In the genomic region with DNA sequence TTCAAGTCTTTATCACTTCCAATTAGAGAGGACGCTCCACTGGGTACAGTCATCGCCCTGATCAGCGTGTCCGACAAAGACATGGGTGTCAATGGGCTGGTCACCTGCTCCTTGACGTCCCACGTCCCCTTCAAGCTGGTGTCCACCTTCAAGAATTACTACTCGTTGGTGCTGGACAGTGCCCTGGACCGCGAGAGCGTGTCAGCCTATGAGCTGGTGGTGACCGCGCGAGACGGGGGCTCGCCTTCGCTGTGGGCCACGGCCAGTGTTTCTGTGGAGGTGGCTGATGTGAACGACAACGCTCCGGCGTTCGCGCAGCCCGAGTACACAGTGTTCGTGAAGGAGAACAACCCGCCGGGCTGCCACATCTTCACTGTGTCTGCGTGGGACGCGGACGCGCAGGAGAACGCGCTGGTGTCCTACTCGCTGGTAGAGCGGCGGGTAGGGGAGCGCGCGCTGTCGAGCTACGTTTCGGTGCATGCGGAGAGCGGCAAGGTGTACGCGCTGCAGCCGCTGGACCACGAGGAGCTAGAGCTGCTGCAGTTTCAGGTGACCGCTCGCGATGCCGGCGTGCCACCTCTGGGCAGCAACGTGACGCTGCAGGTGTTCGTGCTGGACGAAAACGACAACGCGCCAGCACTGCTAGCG, we compare ENCODE assay signal across 10 cellular contexts. TPM values are rescaled to one million over a fixed set of nuclear protein-coding genes. Genes with fewer than 3 reads are reported as not detected.
DNase-seq lines count a peak whose midpoint lies in the region; TF ChIP-seq lines count a peak whose summit lies in the region.
"Not testable (repeated sequence)": the region's sequence is repeated elsewhere in the genome, so short reads cannot be mapped to it uniquely, and the experiment has no call there.
"Had no signal": no experiment of that assay in that cellular context is flagged by ENCODE, and none has a peak within 500 bp of the region (broad histone marks: within the 10 kb centered on the region; RNA-seq: fewer than 3 reads in every experiment).

No MANE protein-coding gene starts in this region.

- H3K27me3 ChIP-seq in H9 (ENCODE audit: insufficient read depth, low read length); iPS-18a (ENCODE audit: control insufficient read depth, insufficient read depth, low read length); neural progenitor cell: not testable (repeated sequence)

- not testable (repeated sequence) for H3K18ac ChIP-seq in H9 (ENCODE audit: insufficient read length, low read depth, low read length)

- H3K56ac ChIP-seq in H9 (ENCODE audit: insufficient read length, low read depth, low read length), result not testable (repeated sequence)

- H4K8ac ChIP-seq in H9 (replicated peaks; ENCODE audit: insufficient read length, low read depth, low read length), result not testable (repeated sequence)

- H3K27ac Mint-ChIP-seq in H9; chondrocyte (ENCODE audit: unreplicated experiment); glutamatergic neuron (ENCODE audit: unreplicated experiment); nephron; neural progenitor cell; type B pancreatic cell: not testable (repeated sequence)

- H2AK5ac ChIP-seq in H9 (ENCODE audit: insufficient read length, low read length), result not testable (repeated sequence)

- H3K79me1 ChIP-seq in H9 (ENCODE audit: insufficient read depth, low read depth, low read length, poor library complexity, severe bottlenecking), result not testable (repeated sequence)

- H3K9ac ChIP-seq in H9 (ENCODE audit: extremely low read depth, insufficient read length, low read length); iPS-18a (ENCODE audit: low read length); neural progenitor cell: not testable (repeated sequence)

- H4K20me1 ChIP-seq in H9 (ENCODE audit: control insufficient read depth, insufficient read depth, insufficient read length); neural progenitor cell (ENCODE audit: low read depth): not testable (repeated sequence)

- not testable (repeated sequence) for H3K9me3 ChIP-seq in H9 (ENCODE audit: control insufficient read depth, low read depth, low read length); iPS-18a (ENCODE audit: control insufficient read depth, low read depth, low read length); neural progenitor cell (ENCODE audit: low read depth)

- not testable (repeated sequence) for H2BK12ac ChIP-seq in H9 (ENCODE audit: insufficient read length, low read depth, low read length)

- H3K4me3 ChIP-seq in iPS-18a (ENCODE audit: low read length), result peak overlapping the region; percentile 95
- not testable (repeated sequence) for H3K4me3 ChIP-seq in neural progenitor cell

- not testable (repeated sequence) for TF ChIP-seq CTCF in H9 (conservative IDR thresholded peaks at IDR 0.05); chondrocyte (IDR thresholded peaks at IDR 0.05); glutamatergic neuron (IDR thresholded peaks at IDR 0.05; ENCODE audit: partially characterized antibody, unreplicated experiment); nephron (IDR thresholded peaks at IDR 0.05; ENCODE audit: unreplicated experiment in 3 of 3); neural progenitor cell (IDR thresholded peaks at IDR 0.05); type B pancreatic cell (conservative IDR thresholded peaks at IDR 0.05)

- H2BK120ac ChIP-seq in H9 (ENCODE audit: low read depth, low read length, poor library complexity, severe bottlenecking), result not testable (repeated sequence)

- H2BK15ac ChIP-seq in H9 (ENCODE audit: low read depth, low read length), result not testable (repeated sequence)

- H3K36me3 Mint-ChIP-seq in H9 (ENCODE audit: insufficient read depth in 1 of 3, low read depth in 3 of 3) (peaks cover 4 to 40% (median 22%) of the 10 kb centered on the region in 3 experiments; a peak in 5 of 7 replicates), chondrocyte (ENCODE audit: low read depth) (peaks cover 14% of the 10 kb centered on the region), glutamatergic neuron (ENCODE audit: unreplicated experiment) (peaks cover 53% of the 10 kb centered on the region), nephron (ENCODE audit: low read depth) (peaks cover 84% of the 10 kb centered on the region), neural progenitor cell (peaks cover 40% of the 10 kb centered on the region), type B pancreatic cell (peaks cover 32% of the 10 kb centered on the region)

- not testable (repeated sequence) for H3K4ac ChIP-seq in H9 (ENCODE audit: low read depth, low read length)

- H2BK5ac ChIP-seq in H9 (ENCODE audit: insufficient read length, low read length), result not testable (repeated sequence)

- not testable (repeated sequence) for H3K27ac ChIP-seq in H9 (ENCODE audit: insufficient read length, low read depth, low read length); iPS-18a (ENCODE audit: low read length); neural progenitor cell

- H3K23ac ChIP-seq in H9 (ENCODE audit: insufficient read length, low read depth, low read length), result not testable (repeated sequence)

- not testable (repeated sequence) for H3K4me1 ChIP-seq in H9 (ENCODE audit: insufficient read depth, low read length); iPS-18a (ENCODE audit: control insufficient read depth, low read depth, low read length)
- peaks cover 12% of the 10 kb centered on the region for H3K4me1 ChIP-seq in neural progenitor cell

- DNase-seq in H9; glutamatergic neuron; neural progenitor cell (ENCODE audit: low spot score); type B pancreatic cell (ENCODE audit: extremely low spot score, unreplicated experiment): not testable (repeated sequence)
- peak; percentile 91 for DNase-seq in chondrocyte (ENCODE audit: low spot score)

- not testable (repeated sequence) for H3K27me3 Mint-ChIP-seq in H9 (ENCODE audit: low read depth); chondrocyte (ENCODE audit: low read depth); glutamatergic neuron (ENCODE audit: unreplicated experiment); nephron (ENCODE audit: low read depth); neural progenitor cell (ENCODE audit: insufficient read depth, low read depth); type B pancreatic cell

- H3T11ph ChIP-seq in H9 (ENCODE audit: low read length), result not testable (repeated sequence)

- not testable (repeated sequence) for H4K91ac ChIP-seq in H9 (ENCODE audit: insufficient read length, low read depth, low read length)

- H3K14ac ChIP-seq in H9 (ENCODE audit: insufficient read depth, low read length), result not testable (repeated sequence)

- not testable (repeated sequence) for H4K5ac ChIP-seq in H9 (ENCODE audit: insufficient read length, low read depth, low read length)

- not testable (repeated sequence) for H3F3A ChIP-seq in neural progenitor cell (ENCODE audit: low read depth)

- H3K4me3 Mint-ChIP-seq in H9; chondrocyte (ENCODE audit: unreplicated experiment): not testable (repeated sequence)
- H3K4me3 Mint-ChIP-seq in glutamatergic neuron (ENCODE audit: unreplicated experiment) (peak overlapping the region; percentile 92), nephron (peak overlapping the region; percentile 91 to 95 (median 95)), neural progenitor cell (peak overlapping the region; percentile 95), type B pancreatic cell (peak overlapping the region; percentile 95)

- H2BK20ac ChIP-seq in H9 (ENCODE audit: low read depth, low read length, poor library complexity, severe bottlenecking), result not testable (repeated sequence)

- H3K9me3 Mint-ChIP-seq in H9, result peaks cover 35 to 37% of the 10 kb centered on the region in 2 experiments
- peaks cover 40% of the 10 kb centered on the region for H3K9me3 Mint-ChIP-seq in chondrocyte (ENCODE audit: low read depth)
- H3K9me3 Mint-ChIP-seq in glutamatergic neuron (ENCODE audit: unreplicated experiment), result peaks cover 27% of the 10 kb centered on the region
- peaks cover 63% of the 10 kb centered on the region for H3K9me3 Mint-ChIP-seq in nephron
- peaks cover 55% of the 10 kb centered on the region for H3K9me3 Mint-ChIP-seq in neural progenitor cell
- peaks cover 15% of the 10 kb centered on the region for H3K9me3 Mint-ChIP-seq in type B pancreatic cell

- not testable (repeated sequence) for H3K23me2 ChIP-seq in H9 (ENCODE audit: insufficient read length, low read depth, low read length, poor library complexity, severe bottlenecking)

- WGBS in H9 (ENCODE audit: extremely low coverage, insufficient read length, low lambda C conversion rate), result no CpG with 5 or more reads among the region's 62 CpGs

- H3K4me1 Mint-ChIP-seq in H9; glutamatergic neuron (ENCODE audit: low read depth, unreplicated experiment); type B pancreatic cell (ENCODE audit: unreplicated experiment): not testable (repeated sequence)
- H3K4me1 Mint-ChIP-seq in chondrocyte (ENCODE audit: low read depth) (peaks cover 16% of the 10 kb centered on the region), nephron (peaks cover 11% of the 10 kb centered on the region), neural progenitor cell (peaks cover 13% of the 10 kb centered on the region)

- H2AFZ ChIP-seq in H9 (ENCODE audit: low read length); neural progenitor cell (replicated peaks): not testable (repeated sequence)

- H3K79me2 ChIP-seq in H9 (ENCODE audit: insufficient read depth, low read length); neural progenitor cell (ENCODE audit: low read depth): not testable (repeated sequence)

- H3K4me2 ChIP-seq in H9 (ENCODE audit: insufficient read depth, insufficient read length, low read length), result peak overlapping the region; percentile 69
- not testable (repeated sequence) for H3K4me2 ChIP-seq in neural progenitor cell

- H3K36me3 ChIP-seq in iPS-18a (ENCODE audit: control insufficient read depth, low read depth, low read length), result not testable (repeated sequence)
- H3K36me3 ChIP-seq in neural progenitor cell, result peaks cover 12% of the 10 kb centered on the region

RNA-seq across cellular contexts. Expression of a gene that starts 1.5 kb away (rescaled TPM):
- total RNA-seq in H9 (2021), result 3.5 and 3.9 TPM in 2 replicates
- 7.1 to 11.1 TPM (median 8.3 TPM) in 3 replicates for total RNA-seq in chondrocyte
- total RNA-seq in glutamatergic neuron (ENCODE audit: unreplicated experiment), result 29.7 TPM
- total RNA-seq in neural progenitor cell (ENCODE audit: low replicate concordance), result 9.7 and 13.7 TPM in 2 replicates
- total RNA-seq in type B pancreatic cell (ENCODE audit: low replicate concordance), result 10.7 and 17.7 TPM in 2 replicates
- total RNA-seq: CD4-positive, alpha-beta memory T cell; GM23248 had no signal

RNA-seq across cellular contexts. Expression of a gene that starts 7.5 kb away (rescaled TPM):
- total RNA-seq in H9 (2021), result 0.20 TPM in 1 of 2 replicates, not detected in the other
- 0.19 to 0.28 TPM (median 0.20 TPM) in 3 replicates for total RNA-seq in chondrocyte
- 17.9 TPM for total RNA-seq in glutamatergic neuron (ENCODE audit: unreplicated experiment)
- total RNA-seq in neural progenitor cell (ENCODE audit: low replicate concordance), result 2.8 and 4.0 TPM in 2 replicates
- 0.24 and 2.6 TPM in 2 replicates for total RNA-seq in type B pancreatic cell (ENCODE audit: low replicate concordance)
- total RNA-seq: CD4-positive, alpha-beta memory T cell; GM23248; H7 had no signal

RNA-seq across cellular contexts. Expression of a gene that starts 13.0 kb away (rescaled TPM):
- total RNA-seq in H9 (2021) (0.33 and 0.39 TPM in 2 replicates), chondrocyte (0.32 to 0.99 TPM (median 0.62 TPM) in 3 replicates), glutamatergic neuron (ENCODE audit: unreplicated experiment) (11.8 TPM), neural progenitor cell (ENCODE audit: low replicate concordance) (2.4 and 2.7 TPM in 2 replicates), type B pancreatic cell (ENCODE audit: low replicate concordance) (0.97 and 2.1 TPM in 2 replicates)
- total RNA-seq: CD4-positive, alpha-beta memory T cell; GM23248 had no signal

RNA-seq across cellular contexts. Expression of a gene that starts 13.7 kb away (rescaled TPM):
- 0.18 and 0.20 TPM in 2 replicates for total RNA-seq in H9 (2021)
- 0.75 to 1.2 TPM (median 0.77 TPM) in 3 replicates for total RNA-seq in chondrocyte
- total RNA-seq in glutamatergic neuron (ENCODE audit: unreplicated experiment), result 20.9 TPM
- total RNA-seq in neural progenitor cell (ENCODE audit: low replicate concordance), result 3.7 and 5.9 TPM in 2 replicates
- 1.0 and 3.3 TPM in 2 replicates for total RNA-seq in type B pancreatic cell (ENCODE audit: low replicate concordance)
- total RNA-seq: CD4-positive, alpha-beta memory T cell; GM23248; H7 had no signal

RNA-seq across cellular contexts. Expression of a gene that starts 19.4 kb away (rescaled TPM):
- total RNA-seq in H9 (2021), result 4.5 and 4.9 TPM in 2 replicates
- 20.5 to 23.5 TPM (median 20.6 TPM) in 3 replicates for total RNA-seq in chondrocyte
- 29.8 TPM for total RNA-seq in glutamatergic neuron (ENCODE audit: unreplicated experiment)
- total RNA-seq in neural progenitor cell (ENCODE audit: low replicate concordance), result 2.0 and 2.8 TPM in 2 replicates
- 9.3 and 9.6 TPM in 2 replicates for total RNA-seq in type B pancreatic cell (ENCODE audit: low replicate concordance)
- total RNA-seq: CD4-positive, alpha-beta memory T cell had no signal
